22 cellular contexts compared by ENCODE assay signal in genomic region chr18:22975508-22975907, GRCh38. TPM values are rescaled to one million over a fixed set of nuclear protein-coding genes. Genes with fewer than 3 reads are reported as not detected.
A peak's percentile ranks its signal among the peaks of the same experiment; 100 is the strongest.
DNase-seq lines count a peak whose midpoint lies in the region; ATAC-seq, FAIRE-seq and TF ChIP-seq lines count a peak whose summit lies in the region.
"Had no signal": no experiment of that assay in that cellular context is flagged by ENCODE, and none has a peak within 500 bp of the region (broad histone marks: within the 10 kb centered on the region; RNA-seq: fewer than 3 reads in every experiment).

No MANE protein-coding gene starts in this region.

- no peak for TF ChIP-seq CTCF in suprapubic skin (IDR thresholded peaks at IDR 0.05)

- WGBS in suprapubic skin: 86% methylated on average over 1 of the region's 1 CpG

- TF ChIP-seq EP300 in suprapubic skin (IDR thresholded peaks at IDR 0.05): no peak

- H3K4me3 ChIP-seq in suprapubic skin: no peak overlapping the region
- H3K4me3 ChIP-seq: prostate gland, SJSA1, upper lobe of left lung had no signal

- H3K4me1 ChIP-seq in suprapubic skin: peaks cover 22% of the 10 kb centered on the region
- H3K4me1 ChIP-seq: BE2C, prostate gland had no signal

- H3K27ac Mint-ChIP-seq in activated T-cell treated with anti-CD3 and anti-CD28 coated beads, Interleukin-2, amount 50 U/mL, for 72 hours: peak overlapping the region; percentile 86
- no peak overlapping the region for H3K27ac Mint-ChIP-seq in natural killer cell treated with Interleukin-12 subunit alpha and Interleukin-12 subunit beta and Interleukin-15 and Interleukin-18, amount 100 ng/mL, for 72 hours
- H3K27ac Mint-ChIP-seq: activated naive CD8-positive, alpha-beta T cell treated with anti-CD3 and anti-CD28 coated beads, Interleukin-2, amount 10 ng/mL, durations not matched to agents 7 days and 5 days; HFFc6; T-helper 1 cell treated with Interleukin-12 subunit alpha and Interleukin-12 subunit beta and Interleukin-4 antibody, amounts not matched to agents 30 μg/mL and 1 μg/mL, for 36 hours had no signal

- peak overlapping the region; percentile 4 for H3K27ac ChIP-seq in suprapubic skin
- H3K27ac ChIP-seq: prostate gland, SJSA1, upper lobe of left lung had no signal

- H3K4me1 Mint-ChIP-seq in activated T-cell treated with anti-CD3 and anti-CD28 coated beads, Interleukin-2, amount 50 U/mL, for 72 hours (ENCODE audit: low read depth): peaks cover 26% of the 10 kb centered on the region
- H3K4me1 Mint-ChIP-seq in natural killer cell treated with Interleukin-12 subunit alpha and Interleukin-12 subunit beta and Interleukin-15 and Interleukin-18, amount 100 ng/mL, for 72 hours (ENCODE audit: low read depth in 2 of 2): peaks cover 0 to 10% of the 10 kb centered on the region in 2 donors

- H3K27me3 Mint-ChIP-seq in activated T-cell treated with anti-CD3 and anti-CD28 coated beads, Interleukin-2, amount 50 U/mL, for 72 hours (ENCODE audit: low read depth): no peaks in the 10 kb centered on the region
- H3K27me3 Mint-ChIP-seq in natural killer cell treated with Interleukin-12 subunit alpha and Interleukin-12 subunit beta and Interleukin-15 and Interleukin-18, amount 100 ng/mL, for 72 hours: no peaks in the 10 kb centered on the region
- H3K27me3 Mint-ChIP-seq: activated naive CD8-positive, alpha-beta T cell treated with anti-CD3 and anti-CD28 coated beads, Interleukin-2, amount 10 ng/mL, durations not matched to agents 7 days and 5 days had no signal

- no peaks in the 10 kb centered on the region for H3K9me3 Mint-ChIP-seq in activated T-cell treated with anti-CD3 and anti-CD28 coated beads, Interleukin-2, amount 50 U/mL, for 72 hours
- H3K9me3 Mint-ChIP-seq in natural killer cell treated with Interleukin-12 subunit alpha and Interleukin-12 subunit beta and Interleukin-15 and Interleukin-18, amount 100 ng/mL, for 72 hours: no peaks in the 10 kb centered on the region
- H3K9me3 Mint-ChIP-seq: activated naive CD8-positive, alpha-beta T cell treated with anti-CD3 and anti-CD28 coated beads, Interleukin-2, amount 10 ng/mL, durations not matched to agents 7 days and 5 days; HFFc6; neural crest cell; T-helper 1 cell treated with Interleukin-12 subunit alpha and Interleukin-12 subunit beta and Interleukin-4 antibody, amounts not matched to agents 30 μg/mL and 1 μg/mL, for 36 hours had no signal

- TF ChIP-seq POLR2A in suprapubic skin (IDR thresholded peaks at IDR 0.05): no peak

- no peak for ATAC-seq in activated T-cell treated with anti-CD3 and anti-CD28 coated beads, Interleukin-2, amount 50 U/mL, for 72 hours (replicated peaks in 1 of 2)
- ATAC-seq in left colon (peak; percentile 73), GM21367 (IDR thresholded peaks at IDR 0.05; ENCODE audit: unreplicated experiment) (no peak)
- no peak for ATAC-seq in natural killer cell treated with Interleukin-12 subunit alpha and Interleukin-12 subunit beta and Interleukin-15 and Interleukin-18, amount 100 ng/mL, for 72 hours

- H3K9me3 ChIP-seq in suprapubic skin: no peaks in the 10 kb centered on the region
- H3K9me3 ChIP-seq: BE2C, prostate gland, SJSA1, upper lobe of left lung had no signal

- peaks cover 10% of the 10 kb centered on the region for H3K36me3 ChIP-seq in suprapubic skin
- H3K36me3 ChIP-seq: BE2C, prostate gland had no signal

- FAIRE-seq in frontal cortex (lab: Jason Lieb, UNC): no peak
- FAIRE-seq: A204.1 had no signal

- H3K27me3 ChIP-seq in suprapubic skin: no peaks in the 10 kb centered on the region
- H3K27me3 ChIP-seq: BE2C, SJSA1, upper lobe of left lung had no signal

- intact Hi-C loops in left colon (cut with DNase I, micrococcal nuclease): no loop called here

- no peak for DNase-seq in activated T-cell treated with anti-CD3 and anti-CD28 coated beads, Interleukin-2, amount 50 U/mL, for 72 hours
- no peak for DNase-seq in activated T-cell treated with anti-CD3 and anti-CD28 coated beads, Interleukin-2, amount 50 U/mL, for 1 hour
- DNase-seq in OCI-M1 (lab: John Stamatoyannopoulos, UW) (peak; percentile 55), left colon (no peak), suprapubic skin (ENCODE audit: low spot score in 2 of 2) (no peak), frontal cortex (ENCODE audit: low spot score in 2 of 2) (no peak)
- DNase-seq in natural killer cell treated with Interleukin-12 subunit alpha and Interleukin-12 subunit beta and Interleukin-15 and Interleukin-18, amount 100 ng/mL, for 72 hours (ENCODE audit: low spot score): no peak
- DNase-seq: activated naive CD8-positive, alpha-beta T cell treated with anti-CD3 and anti-CD28 coated beads, Interleukin-2, amount 10 ng/mL, durations not matched to agents 7 days and 5 days; activated T-cell treated with anti-CD3 and anti-CD28 coated beads, Interleukin-2, amount 50 U/mL, for 48 hours; BE2C; effector CD8-positive, alpha-beta T cell; HFFc6; NCI-H1694 treated with DMSO at 0.1 percent for 48 hours; NCI-H774; stimulated activated CD4-positive, alpha-beta T cell treated with anti-CD3 and anti-CD28 coated beads, Interleukin-2, amount 100 ng/mL, for 24 hours; upper lobe of left lung had no signal

- peaks cover 4 to 14% of the 10 kb centered on the region in 2 donors for H3K36me3 Mint-ChIP-seq in activated T-cell treated with anti-CD3 and anti-CD28 coated beads, Interleukin-2, amount 50 U/mL, for 72 hours (ENCODE audit: insufficient read depth in 2 of 2)
- H3K36me3 Mint-ChIP-seq in natural killer cell treated with Interleukin-12 subunit alpha and Interleukin-12 subunit beta and Interleukin-15 and Interleukin-18, amount 100 ng/mL, for 72 hours: peaks cover 5% of the 10 kb centered on the region

- H3K4me3 Mint-ChIP-seq in activated T-cell treated with anti-CD3 and anti-CD28 coated beads, Interleukin-2, amount 50 U/mL, for 72 hours: no peak overlapping the region
- H3K4me3 Mint-ChIP-seq in natural killer cell treated with Interleukin-12 subunit alpha and Interleukin-12 subunit beta and Interleukin-15 and Interleukin-18, amount 100 ng/mL, for 72 hours: no peak overlapping the region
- H3K4me3 Mint-ChIP-seq: activated naive CD8-positive, alpha-beta T cell treated with anti-CD3 and anti-CD28 coated beads, Interleukin-2, amount 10 ng/mL, durations not matched to agents 7 days and 5 days; HFFc6; neural crest cell; T-helper 1 cell treated with Interleukin-12 subunit alpha and Interleukin-12 subunit beta and Interleukin-4 antibody, amounts not matched to agents 30 μg/mL and 1 μg/mL, for 36 hours had no signal

RNA-seq across cellular contexts. Expression of gene RBBP8, which starts 42.4 kb away (rescaled TPM):
- 10 to 100 TPM; 57.2 to 64.2 TPM for total RNA-seq in activated T-cell treated with anti-CD3 and anti-CD28 coated beads, Interleukin-2, amount 50 U/mL, for 72 hours
- total RNA-seq in left colon (10 to 100 TPM; 22.0 to 22.7 TPM), suprapubic skin (10 to 100 TPM; 41.0 to 78.1 (median 67.0) TPM), frontal cortex (26.9 TPM)
- total RNA-seq in natural killer cell treated with Interleukin-12 subunit alpha and Interleukin-12 subunit beta and Interleukin-15 and Interleukin-18, amount 100 ng/mL, for 72 hours: 10 to 100 TPM; 32.2 to 73.9 TPM
